29 cellular contexts compared by ENCODE assay signal in genomic region chr2:106948550-106948949, GRCh38.
"Had no signal": no experiment of that assay in that cellular context is flagged by ENCODE, and none has a peak within 500 bp of the region (broad histone marks: within the 10 kb centered on the region; RNA-seq: fewer than 3 reads in every experiment).

No MANE protein-coding gene starts in this region.

- H3K4me3 ChIP-seq: ascending aorta, esophagus squamous epithelium, gastroesophageal sphincter had no signal

- H3K4me1 Mint-ChIP-seq: activated CD4-positive, alpha-beta T cell treated with anti-CD3 and anti-CD28 coated beads for 36 hours; activated CD4-positive, alpha-beta T cell treated with anti-CD3 and anti-CD28 coated beads, Interleukin-2, amount 10 ng/mL, durations not matched to agents 24 days and 14 days; activated naive CD4-positive, alpha-beta T cell treated with anti-CD3 and anti-CD28 coated beads, Interleukin-2, amount 10 ng/mL, durations not matched to agents 7 days and 5 days; activated naive CD8-positive, alpha-beta T cell treated with anti-CD3 and anti-CD28 coated beads, Interleukin-2, amount 50 U/mL, for 24 hours; central memory CD8-positive, alpha-beta T cell had no signal

- DNase-seq: activated CD4-positive, alpha-beta memory T cell treated with anti-CD3 and anti-CD28 coated beads for 36 hours; activated CD4-positive, alpha-beta T cell treated with anti-CD3 and anti-CD28 coated beads for 36 hours; activated CD4-positive, alpha-beta T cell treated with anti-CD3 and anti-CD28 coated beads, Interleukin-2, amount 10 ng/mL, durations not matched to agents 24 days and 14 days; activated CD4-positive, CD25-positive, alpha-beta regulatory T cell; activated CD4-positive, CD25-positive, alpha-beta regulatory T cell treated with anti-CD3 and anti-CD28 coated beads, Interleukin-2, amount 50 U/mL, for 72 hours; activated CD8-positive, alpha-beta memory T cell treated with anti-CD3 and anti-CD28 coated beads, Interleukin-2, amount 50 U/mL, for 48 hours; activated gamma-delta T cell; activated naive CD4-positive, alpha-beta T cell; activated naive CD4-positive, alpha-beta T cell treated with anti-CD3 and anti-CD28 coated beads, Interleukin-2, amount 10 ng/mL, durations not matched to agents 7 days and 5 days; activated naive CD8-positive, alpha-beta T cell treated with anti-CD3 and anti-CD28 coated beads, Interleukin-2, amount 50 U/mL, for 24 hours; activated T-cell treated with anti-CD3 and anti-CD28 coated beads for 4 hours; activated T-cell treated with anti-CD3 and anti-CD28 coated beads, Interleukin-2, amount 50 U/mL, for 24 hours; activated T-cell treated with anti-CD3 and anti-CD28 coated beads, Interleukin-2, amount 50 U/mL, for 72 hours; brain microvascular endothelial cell; cortex of kidney; dermis blood vessel endothelial cell; effector CD4-positive, alpha-beta T cell; effector memory CD8-positive, alpha-beta T cell; erythroblast; esophagus squamous epithelium; foreskin melanocyte; head of caudate nucleus; T-helper 2 cell had no signal

- H3K36me3 ChIP-seq: ascending aorta, brain microvascular endothelial cell, esophagus squamous epithelium, gastroesophageal sphincter had no signal

- H3K36me3 Mint-ChIP-seq: activated CD4-positive, alpha-beta memory T cell treated with anti-CD3 and anti-CD28 coated beads for 36 hours; activated naive CD4-positive, alpha-beta T cell treated with anti-CD3 and anti-CD28 coated beads, Interleukin-2, amount 10 ng/mL, durations not matched to agents 7 days and 5 days; activated naive CD8-positive, alpha-beta T cell had no signal

- H3K27ac ChIP-seq: ascending aorta, brain microvascular endothelial cell, esophagus squamous epithelium, gastroesophageal sphincter had no signal

- FAIRE-seq: bronchial epithelial cell, colon had no signal

- H3K27me3 ChIP-seq: ascending aorta, brain microvascular endothelial cell, esophagus squamous epithelium, gastroesophageal sphincter had no signal

- H3K27me3 Mint-ChIP-seq: activated CD4-positive, alpha-beta memory T cell treated with anti-CD3 and anti-CD28 coated beads for 36 hours; activated CD4-positive, alpha-beta T cell treated with anti-CD3 and anti-CD28 coated beads for 36 hours; activated CD4-positive, alpha-beta T cell treated with anti-CD3 and anti-CD28 coated beads, Interleukin-2, amount 10 ng/mL, durations not matched to agents 24 days and 14 days; activated naive CD4-positive, alpha-beta T cell treated with anti-CD3 and anti-CD28 coated beads, Interleukin-2, amount 10 ng/mL, durations not matched to agents 7 days and 5 days; activated naive CD8-positive, alpha-beta T cell; activated naive CD8-positive, alpha-beta T cell treated with anti-CD3 and anti-CD28 coated beads, Interleukin-2, amount 50 U/mL, for 24 hours; activated T-cell treated with anti-CD3 and anti-CD28 coated beads, Interleukin-2, amount 50 U/mL, for 24 hours; central memory CD8-positive, alpha-beta T cell; effector memory CD8-positive, alpha-beta T cell had no signal

- H3K4me3 Mint-ChIP-seq: activated CD4-positive, alpha-beta memory T cell treated with anti-CD3 and anti-CD28 coated beads for 36 hours; activated CD4-positive, alpha-beta T cell treated with anti-CD3 and anti-CD28 coated beads for 36 hours; activated CD4-positive, alpha-beta T cell treated with anti-CD3 and anti-CD28 coated beads, Interleukin-2, amount 10 ng/mL, durations not matched to agents 24 days and 14 days; activated naive CD4-positive, alpha-beta T cell treated with anti-CD3 and anti-CD28 coated beads, Interleukin-2, amount 10 ng/mL, durations not matched to agents 7 days and 5 days; activated naive CD8-positive, alpha-beta T cell; activated naive CD8-positive, alpha-beta T cell treated with anti-CD3 and anti-CD28 coated beads, Interleukin-2, amount 50 U/mL, for 24 hours; activated T-cell treated with anti-CD3 and anti-CD28 coated beads, Interleukin-2, amount 50 U/mL, for 24 hours; activated T-cell treated with anti-CD3 and anti-CD28 coated beads, Interleukin-2, amount 50 U/mL, for 72 hours; central memory CD8-positive, alpha-beta T cell; effector memory CD8-positive, alpha-beta T cell had no signal

- H3K9me3 ChIP-seq: ascending aorta, esophagus squamous epithelium, gastroesophageal sphincter had no signal

- H3K9me3 Mint-ChIP-seq: activated CD4-positive, alpha-beta T cell treated with anti-CD3 and anti-CD28 coated beads, Interleukin-2, amount 10 ng/mL, durations not matched to agents 24 days and 14 days; central memory CD8-positive, alpha-beta T cell; effector memory CD8-positive, alpha-beta T cell had no signal

- ATAC-seq: activated CD4-positive, alpha-beta T cell treated with anti-CD3 and anti-CD28 coated beads for 36 hours; activated naive CD8-positive, alpha-beta T cell treated with anti-CD3 and anti-CD28 coated beads, Interleukin-2, amount 50 U/mL, for 24 hours; activated T-cell treated with anti-CD3 and anti-CD28 coated beads, Interleukin-2, amount 50 U/mL, for 72 hours; effector memory CD8-positive, alpha-beta T cell; gastroesophageal sphincter had no signal

- H3K4me1 ChIP-seq: ascending aorta, gastroesophageal sphincter had no signal

- H3K27ac Mint-ChIP-seq: activated CD4-positive, alpha-beta memory T cell treated with anti-CD3 and anti-CD28 coated beads for 36 hours; activated CD4-positive, alpha-beta T cell treated with anti-CD3 and anti-CD28 coated beads for 36 hours; activated CD4-positive, alpha-beta T cell treated with anti-CD3 and anti-CD28 coated beads, Interleukin-2, amount 10 ng/mL, durations not matched to agents 24 days and 14 days; activated naive CD4-positive, alpha-beta T cell treated with anti-CD3 and anti-CD28 coated beads, Interleukin-2, amount 10 ng/mL, durations not matched to agents 7 days and 5 days; activated naive CD8-positive, alpha-beta T cell; activated naive CD8-positive, alpha-beta T cell treated with anti-CD3 and anti-CD28 coated beads, Interleukin-2, amount 50 U/mL, for 24 hours; activated T-cell treated with anti-CD3 and anti-CD28 coated beads, Interleukin-2, amount 50 U/mL, for 24 hours; activated T-cell treated with anti-CD3 and anti-CD28 coated beads, Interleukin-2, amount 50 U/mL, for 72 hours; effector memory CD8-positive, alpha-beta T cell had no signal
